ENCODE assay signal across 1 cellular context in genomic region chr5:172778223-172778814, GRCh38.
TF ChIP-seq lines count a peak whose summit lies in the region.

No MANE protein-coding gene starts in this region.

TF ChIP-seq in HepG2, 621 proteins besides CTCF, POLR2A, EP300 and RAD21 (continued from another document and continues in another):
- TF ChIP-seq ZBTB10 (CRISPR knock-in tag; IDR thresholded peaks at IDR 0.05; ENCODE audit: borderline replicate concordance), result no peak
- TF ChIP-seq PPARG (CRISPR knock-in tag; conservative IDR thresholded peaks at IDR 0.05), result peak; percentile 81
- TF ChIP-seq TBX2 (CRISPR knock-in tag; IDR thresholded peaks at IDR 0.05; ENCODE audit: borderline replicate concordance), result peak; percentile 95
- no peak for TF ChIP-seq ZNF670 (CRISPR knock-in tag; IDR thresholded peaks at IDR 0.05; ENCODE audit: borderline replicate concordance)
- TF ChIP-seq GPBP1L1 (CRISPR knock-in tag; IDR thresholded peaks at IDR 0.05), result no peak
- TF ChIP-seq ZNF768 (CRISPR knock-in tag; IDR thresholded peaks at IDR 0.05), result no peak
- TF ChIP-seq THAP11 (CRISPR knock-in tag; IDR thresholded peaks at IDR 0.05), result peak; percentile 68
- peak; percentile 30 for TF ChIP-seq GFI1 (CRISPR knock-in tag; IDR thresholded peaks at IDR 0.05; ENCODE audit: borderline replicate concordance)
- TF ChIP-seq ZNF788 (CRISPR knock-in tag; IDR thresholded peaks at IDR 0.05; ENCODE audit: borderline replicate concordance), result peak; percentile 79; the same call in 1 of the 2 replicates
- peak; percentile 99 for TF ChIP-seq FOSL2 (CRISPR knock-in tag; IDR thresholded peaks at IDR 0.05)
- 0 out of 2 replicates have a peak, but pooled peaks have one; percentile 75 for TF ChIP-seq MIER2 (CRISPR knock-in tag; IDR thresholded peaks at IDR 0.05)
- peak; percentile 85 for TF ChIP-seq BCL6 (CRISPR knock-in tag; IDR thresholded peaks at IDR 0.05)
- 0 out of 2 replicates have a peak, but pooled peaks have one; percentile 53 for TF ChIP-seq KMT2B (CRISPR knock-in tag; IDR thresholded peaks at IDR 0.05)
- TF ChIP-seq PAWR (CRISPR knock-in tag; IDR thresholded peaks at IDR 0.05; ENCODE audit: borderline replicate concordance), result no peak
- no peak for TF ChIP-seq THAP7 (CRISPR knock-in tag; IDR thresholded peaks at IDR 0.05)
- peak; percentile 66; the same call in 1 of the 2 replicates for TF ChIP-seq ZBTB21 (CRISPR knock-in tag; IDR thresholded peaks at IDR 0.05)
- TF ChIP-seq IKZF5 (CRISPR knock-in tag; IDR thresholded peaks at IDR 0.05), result peak; percentile 94
- TF ChIP-seq GPN1 (CRISPR knock-in tag; IDR thresholded peaks at IDR 0.05; ENCODE audit: borderline replicate concordance), result no peak
- peak; percentile 55; the same call in 1 of the 2 replicates for TF ChIP-seq ZGPAT (CRISPR knock-in tag; IDR thresholded peaks at IDR 0.05)
- peak; percentile 32; the same call in 1 of the 2 replicates for TF ChIP-seq TCF7 (IDR thresholded peaks at IDR 0.05; ENCODE audit: low read depth)
- peak; percentile 37; the same call in 1 of the 2 replicates for TF ChIP-seq TFDP2 (CRISPR knock-in tag; IDR thresholded peaks at IDR 0.05)
- no peak; the same call in 1 of the 2 replicates for TF ChIP-seq ISL2 (CRISPR knock-in tag; IDR thresholded peaks at IDR 0.05)
- no peak for TF ChIP-seq SP4 (CRISPR knock-in tag; IDR thresholded peaks at IDR 0.05)
- TF ChIP-seq RAD51 (IDR thresholded peaks at IDR 0.05; ENCODE audit: borderline replicate concordance), result no peak
- 0 out of 2 replicates have a peak, but pooled peaks have one; percentile 28 for TF ChIP-seq ZNF616 (CRISPR knock-in tag; IDR thresholded peaks at IDR 0.05; ENCODE audit: low read depth)
- peak; percentile 18 for TF ChIP-seq ASH2L (IDR thresholded peaks at IDR 0.05; ENCODE audit: insufficient read length, low read depth, low read length)
- TF ChIP-seq KMT2A (CRISPR knock-in tag; IDR thresholded peaks at IDR 0.05), result 0 out of 2 replicates have a peak, but pooled peaks have one; percentile 40
- 0 out of 2 replicates have a peak, but pooled peaks have one; percentile 31 for TF ChIP-seq YEATS2 (CRISPR knock-in tag; IDR thresholded peaks at IDR 0.05; ENCODE audit: borderline replicate concordance)
- no peak for TF ChIP-seq RNF219 (CRISPR knock-in tag; IDR thresholded peaks at IDR 0.05)
- peak; percentile 88 for TF ChIP-seq NCOA2 (CRISPR knock-in tag; IDR thresholded peaks at IDR 0.05)
- 0 out of 2 replicates have a peak, but pooled peaks have one; percentile 72 for TF ChIP-seq MLX (CRISPR knock-in tag; IDR thresholded peaks at IDR 0.05)
- no peak for TF ChIP-seq ZNF790 (CRISPR knock-in tag; IDR thresholded peaks at IDR 0.05; ENCODE audit: borderline replicate concordance)
- no peak for TF ChIP-seq ZNF800 (CRISPR knock-in tag; IDR thresholded peaks at IDR 0.05)
- TF ChIP-seq EZH2 (conservative IDR thresholded peaks at IDR 0.05; ENCODE audit: low read depth, low read length), result no peak
- TF ChIP-seq NCOR1 (IDR thresholded peaks at IDR 0.05; ENCODE audit: borderline replicate concordance, low read length), result peak; percentile 52; the same call in 1 of the 2 replicates
- TF ChIP-seq ZNF556 (CRISPR knock-in tag; IDR thresholded peaks at IDR 0.05; ENCODE audit: borderline replicate concordance), result no peak; the same call in 1 of the 2 replicates
- TF ChIP-seq MXD4 (CRISPR knock-in tag; IDR thresholded peaks at IDR 0.05), result no peak
- TF ChIP-seq ZNF629 (CRISPR knock-in tag; conservative IDR thresholded peaks at IDR 0.05), result peak; percentile 63
- peak; percentile 64; the same call in 1 of the 2 replicates for TF ChIP-seq ZNF441 (CRISPR knock-in tag; IDR thresholded peaks at IDR 0.05; ENCODE audit: borderline replicate concordance)
- no peak for TF ChIP-seq GABPA (IDR thresholded peaks at IDR 0.05; ENCODE audit: low read depth, low read length)
- no peak for TF ChIP-seq GABPA (CRISPR knock-in tag; IDR thresholded peaks at IDR 0.05; ENCODE audit: low read depth)
- no peak for TF ChIP-seq TOPORS (CRISPR knock-in tag; IDR thresholded peaks at IDR 0.05)
- peak; percentile 52; the same call in 1 of the 2 replicates for TF ChIP-seq MYC (CRISPR knock-in tag; IDR thresholded peaks at IDR 0.05; ENCODE audit: borderline replicate concordance)
- TF ChIP-seq ZNF18 (CRISPR knock-in tag; IDR thresholded peaks at IDR 0.05; ENCODE audit: insufficient replicate concordance), result peak; percentile 99
- 0 out of 2 replicates have a peak, but pooled peaks have one; percentile 24 for TF ChIP-seq BRCA1 (CRISPR knock-in tag; IDR thresholded peaks at IDR 0.05)
- peak; percentile 92 for TF ChIP-seq SAP130 (CRISPR knock-in tag; IDR thresholded peaks at IDR 0.05; ENCODE audit: low read depth)
- TF ChIP-seq KDM6A (CRISPR knock-in tag; IDR thresholded peaks at IDR 0.05; ENCODE audit: low read depth), result peak; percentile 75
- TF ChIP-seq MAZ (IDR thresholded peaks at IDR 0.05; ENCODE audit: borderline replicate concordance, low read depth, low read length), result no peak
- no peak for TF ChIP-seq MAZ (CRISPR knock-in tag; IDR thresholded peaks at IDR 0.05; ENCODE audit: low read depth)
- no peak for TF ChIP-seq FOXP1 (IDR thresholded peaks at IDR 0.05)
- TF ChIP-seq FOXP1 (CRISPR knock-in tag; IDR thresholded peaks at IDR 0.05), result peak; percentile 77
- peak; percentile 99 for TF ChIP-seq ONECUT2 (CRISPR knock-in tag; IDR thresholded peaks at IDR 0.05)
- TF ChIP-seq ZNF350 (CRISPR knock-in tag; IDR thresholded peaks at IDR 0.05; ENCODE audit: borderline replicate concordance, low read depth), result no peak
- no peak for TF ChIP-seq ZNF510 (CRISPR knock-in tag; IDR thresholded peaks at IDR 0.05; ENCODE audit: low read depth)
- peak; percentile 77; the same call in 1 of the 2 replicates for TF ChIP-seq SMAD3 (CRISPR knock-in tag; IDR thresholded peaks at IDR 0.05)
